ENCODE assay signal across 23 cellular contexts in the genomic region with DNA sequence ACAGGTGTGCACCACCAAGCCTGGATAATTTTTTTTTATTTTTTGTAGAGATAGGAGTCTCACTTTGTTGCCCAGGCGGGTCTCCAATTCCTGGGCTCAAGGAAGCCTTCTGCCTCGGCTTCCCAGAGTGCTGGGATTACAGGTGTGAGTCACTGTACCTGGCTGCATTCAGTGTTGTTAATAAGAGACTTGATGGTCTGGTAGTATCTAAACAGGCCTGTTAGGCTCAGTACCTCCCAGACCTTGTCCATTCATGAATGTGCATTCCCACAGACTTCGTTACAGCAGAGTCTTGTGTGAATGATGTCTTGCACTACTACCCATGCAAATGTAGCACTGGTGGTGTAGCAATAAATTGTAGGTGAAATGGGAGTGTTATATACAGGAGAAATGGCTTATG. TPM values are rescaled to one million over a fixed set of nuclear protein-coding genes. Genes with fewer than 3 reads are reported as not detected.
DNase-seq lines count a peak whose midpoint lies in the region; FAIRE-seq and TF ChIP-seq lines count a peak whose summit lies in the region.
"Had no signal": no experiment of that assay in that cellular context is flagged by ENCODE, and none has a peak within 500 bp of the region (broad histone marks: within the 10 kb centered on the region; RNA-seq: fewer than 3 reads in every experiment).

No MANE protein-coding gene starts in this region.

- in situ Hi-C loops in transverse colon (cut with MboI; ENCODE audit: low pct_ligation_motif_present in 1 of 4, low pct_unique_long_range_greater_than_20kb in 1 of 4, low sequenced_read_pairs in 3 of 4): no loop called here

- TF ChIP-seq CTCF in bronchial epithelial cell (IDR thresholded peaks at IDR 0.05; ENCODE audit: insufficient read depth, low read length, severe bottlenecking) (no peak), esophagus muscularis mucosa (IDR thresholded peaks at IDR 0.05) (no peak), transverse colon (IDR thresholded peaks at IDR 0.05) (no peak)

- H3K4me1 ChIP-seq in esophagus muscularis mucosa (no peaks in the 10 kb centered on the region), transverse colon (no peaks in the 10 kb centered on the region)
- H3K4me1 ChIP-seq: BLaER1 had no signal

- peaks cover 0 to 12% (median 6%) of the 10 kb centered on the region in 4 donors for H3K9me3 ChIP-seq in esophagus muscularis mucosa
- peaks cover 5 to 6% of the 10 kb centered on the region in 2 donors for H3K9me3 ChIP-seq in transverse colon
- H3K9me3 ChIP-seq: HAP-1 had no signal

- 93% methylated on average over 3 of the region's 3 CpGs for WGBS in esophagus muscularis mucosa
- WGBS in transverse colon (ENCODE audit: low coverage in 1 of 2), 2 donors: 90 to 91% methylated on average over 3 of the region's 3 CpGs

- FAIRE-seq in bronchial epithelial cell (lab: Jason Lieb, UNC): peak; percentile 32
- FAIRE-seq: A204.1, GM12891, GM18507, H54 had no signal

- H3K36me3 ChIP-seq in bronchial epithelial cell (ENCODE audit: control insufficient read depth, insufficient read depth, low read length): no peaks in the 10 kb centered on the region
- H3K36me3 ChIP-seq in esophagus muscularis mucosa: no peaks in the 10 kb centered on the region
- no peaks in the 10 kb centered on the region for H3K36me3 ChIP-seq in transverse colon
- H3K36me3 ChIP-seq: HAP-1 had no signal

- no peak for TF ChIP-seq EP300 in esophagus muscularis mucosa (IDR thresholded peaks at IDR 0.05)
- TF ChIP-seq EP300 in transverse colon (IDR thresholded peaks at IDR 0.05; ENCODE audit: low read depth): no peak

- DNase-seq in DMS53 (lab: John Stamatoyannopoulos, UW) (peak; percentile 38), DMS53 treated with DMSO at 0.1 percent for 48 hours (lab: John Stamatoyannopoulos, UW; ENCODE audit: unreplicated experiment) (no peak), bronchial epithelial cell (ENCODE audit: low read depth) (peak; percentile 59), esophagus muscularis mucosa (ENCODE audit: extremely low spot score) (peak; percentile 37), renal cortical epithelial cell (ENCODE audit: low read depth) (peak; percentile 33), NCI-H187 (lab: John Stamatoyannopoulos, UW) (no peak), NCI-H524 (lab: John Stamatoyannopoulos, UW) (no peak), transverse colon (no peak)
- DNase-seq: Caco-2; CD4-positive, CD25-positive, alpha-beta regulatory T cell; CD8-positive, alpha-beta T cell; DMS153; DMS79 treated with DMSO at 0.1 percent for 48 hours; GF-D8; GOT3 had no signal

- intact Hi-C loops in esophagus muscularis mucosa (cut with DNase I) (no loop called here), transverse colon (cut with DNase I; ENCODE audit: low total_unique reads) (no loop called here)

- H3K27ac ChIP-seq in esophagus muscularis mucosa (replicated peaks in 1 of 4) (no peak overlapping the region), transverse colon (no peak overlapping the region)
- H3K27ac ChIP-seq: 22Rv1, BLaER1, C4-2B had no signal

- H3K4me3 ChIP-seq in bronchial epithelial cell (ENCODE audit: low read depth, low read length) (no peak overlapping the region), esophagus muscularis mucosa (no peak overlapping the region), transverse colon (no peak overlapping the region)
- H3K4me3 ChIP-seq: BLaER1, HAP-1 had no signal

- H3K27me3 ChIP-seq in bronchial epithelial cell (ENCODE audit: control insufficient read depth, insufficient read depth, low read length): no peaks in the 10 kb centered on the region
- no peaks in the 10 kb centered on the region for H3K27me3 ChIP-seq in esophagus muscularis mucosa
- no peaks in the 10 kb centered on the region for H3K27me3 ChIP-seq in transverse colon
- H3K27me3 ChIP-seq: BLaER1 had no signal

- TF ChIP-seq POLR2A in esophagus muscularis mucosa (IDR thresholded peaks at IDR 0.05; ENCODE audit: low read depth) (no peak), transverse colon (IDR thresholded peaks at IDR 0.05) (no peak)

RNA-seq across cellular contexts. Expression of a gene that starts 17.7 kb away (rescaled TPM):
- total RNA-seq in bronchial epithelial cell (0.79 and 1.2 TPM in 2 replicates), esophagus muscularis mucosa (1 to 10 TPM; 1.7 to 4.2 (median 3.8) TPM), renal cortical epithelial cell (1.6 and 2.6 TPM in 2 replicates), transverse colon (10 to 100 TPM in 1 of 4 donors, 1 to 10 TPM in 3; 4.4 to 39.2 (median 7.4) TPM)

Comparison
In these comparisons a context has a peak if more than half of its experiments do, and no peak if none do; other contexts are left out.
1. DNase-seq: peak in DMS53 (single experiment), bronchial epithelial cell (single experiment), esophagus muscularis mucosa (single experiment) and renal cortical epithelial cell (single experiment); none in DMS53 treated with DMSO at 0.1 percent for 48 hours (single experiment), NCI-H187 (0 of 2), NCI-H524 (0 of 2) and transverse colon (single experiment).